Comparison of ENCODE assay signal across 19 cellular contexts in the genomic region with DNA sequence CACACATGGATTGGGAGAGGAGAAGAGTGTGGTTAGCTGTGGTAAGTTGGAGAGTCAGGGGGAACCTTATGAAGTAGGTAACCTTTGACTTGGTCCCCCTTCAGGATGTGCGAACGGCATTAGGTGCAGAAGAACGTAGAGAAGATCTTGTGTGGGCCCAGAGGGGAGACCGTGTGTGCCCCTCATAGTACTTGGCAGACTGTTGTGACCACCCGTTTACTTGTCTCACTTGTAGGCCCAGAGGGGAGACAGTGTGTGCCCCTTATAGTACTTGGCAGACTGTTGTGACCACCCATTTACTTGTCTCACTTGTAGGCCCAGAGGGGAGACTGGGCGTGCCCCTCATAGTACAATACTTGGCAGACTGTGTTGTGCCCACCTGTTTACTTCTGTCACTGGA. TPM values are rescaled to one million over a fixed set of nuclear protein-coding genes. Genes with fewer than 3 reads are reported as not detected.
DNase-seq lines count a peak whose midpoint lies in the region; ATAC-seq, FAIRE-seq and TF ChIP-seq lines count a peak whose summit lies in the region.
"Had no signal": no experiment of that assay in that cellular context is flagged by ENCODE, and none has a peak within 500 bp of the region (broad histone marks: within the 10 kb centered on the region; RNA-seq: fewer than 3 reads in every experiment).

No MANE protein-coding gene starts in this region.

- TF ChIP-seq EP300 in H1 (IDR thresholded peaks at IDR 0.05; ENCODE audit: borderline replicate concordance in 1 of 2, low read depth in 2 of 2, low read length in 2 of 2) (no peak), ovary (IDR thresholded peaks at IDR 0.05) (no peak)

- no peaks in the 10 kb centered on the region for H3K27me3 ChIP-seq in H1 (replicated peaks in 1 of 4; ENCODE audit: control insufficient read depth in 3 of 4, extremely low read depth in 1 of 4, insufficient read depth in 3 of 4, low read length in 3 of 4)
- H3K27me3 ChIP-seq in GM23248 (replicated peaks; ENCODE audit: insufficient read depth), result no peaks in the 10 kb centered on the region
- H3K27me3 ChIP-seq in ovary, result no peaks in the 10 kb centered on the region
- H3K27me3 ChIP-seq: thyroid gland had no signal

- no peak overlapping the region for H2BK20ac ChIP-seq in H1 (ENCODE audit: low read length)

- H3K4me3 Mint-ChIP-seq in activated T-cell treated with anti-CD3 and anti-CD28 coated beads, Interleukin-2, amount 50 U/mL, for 72 hours, result peak overlapping the region; percentile 30 to 98
- H3K4me3 Mint-ChIP-seq in T-cell, result peak overlapping the region; percentile 22 to 37 (median 31)
- H3K4me3 Mint-ChIP-seq in stimulated activated memory B cell treated with anti-CD40 and anti-IgM and Interleukin-4, amounts not matched to agents 10 μg/mL and 1 μg/mL and 100 μg/mL, for 72 hours, result peak overlapping the region; percentile 45

- H3K14ac ChIP-seq in H1 (ENCODE audit: insufficient read length), result no peak overlapping the region

- TF ChIP-seq CTCF in H1 (IDR thresholded peaks at IDR 0.05; ENCODE audit: control extremely low read depth in 1 of 3, insufficient read depth in 1 of 3, low read depth in 1 of 3, low read length in 3 of 3) (no peak), ovary (IDR thresholded peaks at IDR 0.05) (no peak)

- no peak overlapping the region for H3K9ac ChIP-seq in H1 (replicated peaks in 1 of 4; ENCODE audit: extremely low read depth in 1 of 4, low read depth in 3 of 4, low read length in 3 of 4)
- H3K9ac ChIP-seq in GM23248, result no peak overlapping the region

- no peak for TF ChIP-seq POLR2A in H1 (IDR thresholded peaks at IDR 0.05; ENCODE audit: control extremely low read depth in 1 of 2, low read depth in 2 of 2, low read length in 2 of 2)
- no peak for TF ChIP-seq POLR2A in ovary (IDR thresholded peaks at IDR 0.05)

- no peaks in the 10 kb centered on the region; the same call in 1 of the 2 replicates for H3K79me1 ChIP-seq in H1 (ENCODE audit: low read depth, low read length)

- no peak overlapping the region for H2AK5ac ChIP-seq in H1 (ENCODE audit: low read depth, low read length)

- H3K4me2 ChIP-seq in H1 (ENCODE audit: insufficient read depth in 1 of 2, low read depth in 2 of 2, low read length in 2 of 2) (no peak overlapping the region), GM23248 (ENCODE audit: unreplicated experiment) (no peak overlapping the region)

- H3K79me2 ChIP-seq in H1 (ENCODE audit: control insufficient read depth in 1 of 2, insufficient read depth in 2 of 2, low read length in 2 of 2), result peaks cover 31 to 68% of the 10 kb centered on the region in 2 experiments
- H3K79me2 ChIP-seq in GM23248 (ENCODE audit: insufficient read depth), result peaks cover 77% of the 10 kb centered on the region

- H3F3A ChIP-seq in GM23248 (ENCODE audit: insufficient read depth), result peaks cover 21% of the 10 kb centered on the region

- H4K20me1 ChIP-seq in H1 (replicated peaks in 1 of 2; ENCODE audit: control insufficient read depth in 1 of 2, insufficient read depth in 2 of 2, low read length in 2 of 2) (peaks cover 6 to 14% of the 10 kb centered on the region in 2 experiments), GM23248 (ENCODE audit: insufficient read depth) (peaks cover 14% of the 10 kb centered on the region)

- no peak overlapping the region for H2BK120ac ChIP-seq in H1 (replicated peaks; ENCODE audit: low read depth, low read length)

- no peaks in the 10 kb centered on the region for H3K9me3 ChIP-seq in H1 (ENCODE audit: insufficient read depth in 2 of 2, low read depth in 1 of 2, low read length in 1 of 2)
- no peaks in the 10 kb centered on the region for H3K9me3 ChIP-seq in GM23248 (ENCODE audit: low read depth)
- no peaks in the 10 kb centered on the region for H3K9me3 ChIP-seq in ovary
- H3K9me3 ChIP-seq: thyroid gland had no signal

- no peak overlapping the region for H2BK15ac ChIP-seq in H1 (ENCODE audit: low read length)

- no peak overlapping the region for H3K23ac ChIP-seq in H1 (ENCODE audit: insufficient read length)

- H4K5ac ChIP-seq in H1 (ENCODE audit: insufficient read length, low read depth, low read length), result no peak overlapping the region

- no peaks in the 10 kb centered on the region for H3K27me3 Mint-ChIP-seq in activated T-cell treated with anti-CD3 and anti-CD28 coated beads, Interleukin-2, amount 50 U/mL, for 72 hours (ENCODE audit: low read depth)
- H3K27me3 Mint-ChIP-seq in T-cell, result no peaks in the 10 kb centered on the region
- H3K27me3 Mint-ChIP-seq in stimulated activated memory B cell treated with anti-CD40 and anti-IgM and Interleukin-4, amounts not matched to agents 10 μg/mL and 1 μg/mL and 100 μg/mL, for 72 hours, result no peaks in the 10 kb centered on the region

- no peak overlapping the region for H4K91ac ChIP-seq in H1 (replicated peaks; ENCODE audit: insufficient read length, low read length)

- H3K4me1 ChIP-seq in H1 (replicated peaks in 1 of 4; ENCODE audit: control insufficient read depth in 3 of 4, insufficient read depth in 4 of 4, low read length in 3 of 4) (peaks cover 0 to 3% (median 1%) of the 10 kb centered on the region in 4 experiments; a peak in 3 of 7 replicates), GM23248 (ENCODE audit: insufficient read depth) (peaks cover 27% of the 10 kb centered on the region), ovary (ENCODE audit: insufficient read depth) (peaks cover 12% of the 10 kb centered on the region)

- CTCF ChIA-PET in T-cell (lab: Charles Lee) (no interaction called here), H1 (lab: Charles Lee; ENCODE audit: partially characterized antibody) (no interaction called here)

- H2AFZ ChIP-seq in H1 (ENCODE audit: low read length) (no peak overlapping the region), GM23248 (no peak overlapping the region)

- intact Hi-C loops in ovary (cut with DNase I), result no loop called here

- H3K36me3 ChIP-seq in H1 (ENCODE audit: control insufficient read depth in 2 of 4, insufficient read depth in 4 of 4, low read length in 3 of 4) (peaks cover 23 to 31% (median 29%) of the 10 kb centered on the region in 4 experiments), GM23248 (ENCODE audit: low read depth) (peaks cover 35% of the 10 kb centered on the region), ovary (no peaks in the 10 kb centered on the region)

- no peak overlapping the region for H3K27ac ChIP-seq in H1 (ENCODE audit: low read depth, low read length)
- H3K27ac ChIP-seq in GM23248, result no peak overlapping the region
- no peak overlapping the region for H3K27ac ChIP-seq in ovary
- H3K27ac ChIP-seq: thyroid gland had no signal

- no peak for ATAC-seq in activated T-cell treated with anti-CD3 and anti-CD28 coated beads, Interleukin-2, amount 50 U/mL, for 72 hours (replicated peaks in 1 of 2)
- ATAC-seq in T-cell (replicated peaks in 1 of 4) (no peak), HG03025 (IDR thresholded peaks at IDR 0.05; ENCODE audit: low FRiP score, unreplicated experiment) (no peak)
- no peak for ATAC-seq in stimulated activated memory B cell treated with anti-CD40 and anti-IgM and Interleukin-4, amounts not matched to agents 10 μg/mL and 1 μg/mL and 100 μg/mL, for 72 hours

- no peaks in the 10 kb centered on the region for H3K9me3 Mint-ChIP-seq in activated T-cell treated with anti-CD3 and anti-CD28 coated beads, Interleukin-2, amount 50 U/mL, for 72 hours
- no peaks in the 10 kb centered on the region for H3K9me3 Mint-ChIP-seq in T-cell
- no peaks in the 10 kb centered on the region for H3K9me3 Mint-ChIP-seq in stimulated activated memory B cell treated with anti-CD40 and anti-IgM and Interleukin-4, amounts not matched to agents 10 μg/mL and 1 μg/mL and 100 μg/mL, for 72 hours

- 90% methylated on average over 6 of the region's 6 CpGs; no CpG with 5 or more reads in 1 of the 2 experiments for WGBS in H1 (ENCODE audit: extremely low coverage in 1 of 2, insufficient coverage in 1 of 2, insufficient read length in 1 of 2, insufficient replicate concordance in 2 of 2, low coverage in 1 of 2, low lambda C conversion rate in 2 of 2, missing lambda C conversion rate in 1 of 2), 2 experiments
- WGBS in GM23248 (ENCODE audit: low coverage in 1 of 2, low lambda C conversion rate in 2 of 2, missing lambda C conversion rate in 2 of 2), 2 experiments, result 82 to 84% methylated on average over 6 of the region's 6 CpGs
- 89 to 93% (median 92%) methylated on average over 6 of the region's 6 CpGs for WGBS in ovary, 3 donors

- no peak overlapping the region for H2BK12ac ChIP-seq in H1 (ENCODE audit: low read depth, low read length)

- H4K8ac ChIP-seq in H1 (ENCODE audit: extremely low read depth, insufficient read depth, low read length), result no peak overlapping the region

- peaks cover 10% of the 10 kb centered on the region for H3K23me2 ChIP-seq in H1 (ENCODE audit: low read depth, low read length)

- peak overlapping the region; percentile 96 for H3K27ac Mint-ChIP-seq in activated T-cell treated with anti-CD3 and anti-CD28 coated beads, Interleukin-2, amount 50 U/mL, for 72 hours
- no peak overlapping the region for H3K27ac Mint-ChIP-seq in T-cell
- no peak overlapping the region for H3K27ac Mint-ChIP-seq in stimulated activated memory B cell treated with anti-CD40 and anti-IgM and Interleukin-4, amounts not matched to agents 10 μg/mL and 1 μg/mL and 100 μg/mL, for 72 hours

- H3K4ac ChIP-seq in H1 (replicated peaks; ENCODE audit: insufficient read length, low read depth, low read length), result no peak overlapping the region

- in situ Hi-C loops in GM23248 (cut with MboI), result no loop called here

- POLR2A ChIA-PET in T-cell (lab: Charles Lee), result interaction anchor here in 1 of 2 donors (1.1 kb wide), 1 partner anchor 52 kb away, joined by 3 read pairs; no protein-coding TSS in a partner anchor
- POLR2A ChIA-PET in H1 (lab: Charles Lee; ENCODE audit: partially characterized antibody), result interaction anchor here (1.8 to 5.7 kb wide), 3 partner anchors 12 to 60 kb away, joined by 5 to 28 read pairs (median 22); a partner anchor contains a TSS

- peaks cover 46% of the 10 kb centered on the region for H3K4me1 Mint-ChIP-seq in activated T-cell treated with anti-CD3 and anti-CD28 coated beads, Interleukin-2, amount 50 U/mL, for 72 hours (ENCODE audit: low read depth)
- peaks cover 44 to 46% (median 44%) of the 10 kb centered on the region in 3 donors for H3K4me1 Mint-ChIP-seq in T-cell
- H3K4me1 Mint-ChIP-seq in stimulated activated memory B cell treated with anti-CD40 and anti-IgM and Interleukin-4, amounts not matched to agents 10 μg/mL and 1 μg/mL and 100 μg/mL, for 72 hours, result peaks cover 54% of the 10 kb centered on the region

- H2BK5ac ChIP-seq in H1 (ENCODE audit: low read depth, low read length), result no peak overlapping the region; the same call in 1 of the 2 replicates

- no peak for FAIRE-seq in H1 (lab: Jason Lieb, UNC)

- no peaks in the 10 kb centered on the region for H3K9me2 ChIP-seq in GM23248 (ENCODE audit: insufficient read depth)

- no peak overlapping the region for H3K4me3 ChIP-seq in H1 (ENCODE audit: extremely low read depth in 1 of 4, insufficient read depth in 2 of 4, low read depth in 3 of 4, low read length in 4 of 4)
- H3K4me3 ChIP-seq in GM23248, result no peak overlapping the region
- no peak overlapping the region for H3K4me3 ChIP-seq in ovary
- H3K4me3 ChIP-seq: lung, thyroid gland had no signal

- peaks cover 11 to 29% of the 10 kb centered on the region in 2 donors for H3K36me3 Mint-ChIP-seq in activated T-cell treated with anti-CD3 and anti-CD28 coated beads, Interleukin-2, amount 50 U/mL, for 72 hours (ENCODE audit: insufficient read depth in 2 of 2)
- peaks cover 28% of the 10 kb centered on the region for H3K36me3 Mint-ChIP-seq in T-cell
- peaks cover 44% of the 10 kb centered on the region for H3K36me3 Mint-ChIP-seq in stimulated activated memory B cell treated with anti-CD40 and anti-IgM and Interleukin-4, amounts not matched to agents 10 μg/mL and 1 μg/mL and 100 μg/mL, for 72 hours

- no peak overlapping the region for H3K18ac ChIP-seq in H1 (ENCODE audit: extremely low read depth, low read length)

- no peak for TF ChIP-seq RAD21 in H1 (IDR thresholded peaks at IDR 0.05 in 1 of 2, conservative IDR thresholded peaks at IDR 0.05 in 1 of 2; ENCODE audit: low read depth in 2 of 2, low read length in 2 of 2)

- H3K56ac ChIP-seq in H1 (replicated peaks; ENCODE audit: insufficient read length, low read depth, low read length), result no peak overlapping the region

- DNase-seq in activated T-cell treated with anti-CD3 and anti-CD28 coated beads, Interleukin-2, amount 50 U/mL, for 72 hours, result no peak
- no peak for DNase-seq in activated T-cell treated with anti-CD3 and anti-CD28 coated beads, Interleukin-2, amount 50 U/mL, for 1 hour
- DNase-seq in T-cell (no peak), H1 (ENCODE audit: low read depth in 1 of 2, low spot score in 2 of 2) (no peak), GM23248 (no peak), ovary (no peak)
- DNase-seq: anterior cingulate cortex; NCI-H1694 treated with DMSO at 0.1 percent for 48 hours; NCI-H526 treated with DMSO at 0.1 percent for 48 hours; stimulated activated CD4-positive, alpha-beta T cell treated with anti-CD3 and anti-CD28 coated beads, Interleukin-12 subunit alpha, Interleukin-12 subunit beta, amount 100 ng/mL, for 4 hours; thyroid gland had no signal

RNA-seq across cellular contexts. Expression of a gene that starts 2.6 kb away (rescaled TPM):
- total RNA-seq in activated T-cell treated with anti-CD3 and anti-CD28 coated beads, Interleukin-2, amount 50 U/mL, for 72 hours, result 10 to 100 TPM; 76.9 to 78.1 TPM
- 10 to 100 TPM; 44.6 to 59.1 (median 47.5) TPM for total RNA-seq in T-cell
- 89.2 and 98.1 TPM in 2 replicates for total RNA-seq in H1 (2021; fragmentation: NEBNext Ultra II Directional; extraction: Animal tissue kit (Norgen Biotek cat#: 25700))
- 15.5 and 16.9 TPM in 2 replicates for polyA plus RNA-seq in H1 (2011; rRNA removed)
- 39.6 TPM for polyA plus RNA-seq in H1 (2011; cell fraction: cytosol; rRNA removed)
- polyA plus RNA-seq in H1 (2011; cell fraction: nucleus; rRNA removed), result 31.4 TPM
- polyA plus RNA-seq in H1 (2012, experiment 1 of 2), result 62.2 to 74.1 TPM (median 65.8 TPM) in 4 replicates
- 2.7 TPM for polyA plus RNA-seq in H1 (2012, experiment 2 of 2)
- 43.9 TPM for polyA plus RNA-seq in H1 (2013, experiment 1 of 2)
- polyA plus RNA-seq in H1 (2013, experiment 2 of 2), result 43.8 TPM
- polyA minus RNA-seq in H1 (2011; rRNA and poly(A)+ RNA removed), result 46.1 and 49.7 TPM in 2 replicates
- 27.1 TPM for polyA minus RNA-seq in H1 (2011; cell fraction: cytosol; rRNA and poly(A)+ RNA removed)
- polyA minus RNA-seq in H1 (2011; cell fraction: nucleus; rRNA and poly(A)+ RNA removed), result 63.6 TPM
- 32.1 and 34.3 TPM in 2 replicates for total RNA-seq in GM23248 (2014; rRNA removed; shearing (Covaris generic))
- polyA plus RNA-seq in GM23248 (2016; fragmentation: Nextera tagmentation; extraction: Ambion mirVana), result 71.6 and 72.0 TPM in 2 replicates
- 10 to 100 TPM; 17.9 to 44.7 (median 30.5) TPM for total RNA-seq in ovary
- 10 to 100 TPM; 18.4 to 32.7 TPM for polyA plus RNA-seq in ovary

RNA-seq across cellular contexts. Expression of a gene that starts 34.9 kb away (rescaled TPM):
- total RNA-seq in activated T-cell treated with anti-CD3 and anti-CD28 coated beads, Interleukin-2, amount 50 U/mL, for 72 hours, result not detected
- total RNA-seq in T-cell (not detected), ovary (not detected)
- not detected in 2 replicates for total RNA-seq in H1 (2021; fragmentation: NEBNext Ultra II Directional; extraction: Animal tissue kit (Norgen Biotek cat#: 25700))
- polyA plus RNA-seq in H1 (2011; rRNA removed) (not detected in 2 replicates), GM23248 (2016; fragmentation: Nextera tagmentation; extraction: Ambion mirVana) (not detected in 2 replicates), ovary (not detected)
- polyA plus RNA-seq in H1 (2011; cell fraction: cytosol; rRNA removed), result not detected
- not detected for polyA plus RNA-seq in H1 (2011; cell fraction: nucleus; rRNA removed)
- polyA plus RNA-seq in H1 (2012, experiment 1 of 2), result not detected in 4 replicates
- polyA plus RNA-seq in H1 (2012, experiment 2 of 2), result not detected
- not detected for polyA plus RNA-seq in H1 (2013, experiment 1 of 2)
- polyA plus RNA-seq in H1 (2013, experiment 2 of 2), result not detected
- polyA minus RNA-seq in H1 (2011; rRNA and poly(A)+ RNA removed), result not detected in 2 replicates
- polyA minus RNA-seq in H1 (2011; cell fraction: cytosol; rRNA and poly(A)+ RNA removed), result not detected
- polyA minus RNA-seq in H1 (2011; cell fraction: nucleus; rRNA and poly(A)+ RNA removed), result not detected
- total RNA-seq in GM23248 (2014; rRNA removed; shearing (Covaris generic)), result not detected in 2 replicates
- total RNA-seq: activated CD8-positive, alpha-beta memory T cell treated with anti-CD3 and anti-CD28 coated beads for 36 hours; osteoblast; RPMI7951; T-helper 1 cell treated with Interleukin-12 subunit alpha and Interleukin-12 subunit beta and Interleukin-4 antibody, amounts not matched to agents 30 ng/mL and 1 ng/mL, for 36 hours; thyroid gland had no signal
- polyA plus RNA-seq: AG04450 had no signal

RNA-seq across cellular contexts. Expression of a gene that starts 58.1 kb away (rescaled TPM):
- total RNA-seq in activated T-cell treated with anti-CD3 and anti-CD28 coated beads, Interleukin-2, amount 50 U/mL, for 72 hours, result 10 to 100 TPM; 37.4 to 46.7 TPM
- total RNA-seq in T-cell, result 100 to 1,000 TPM in 2 of 5 donors, 10 to 100 TPM in 3; 26.2 to 166 (median 32.8) TPM
- 56.6 and 60.5 TPM in 2 replicates for total RNA-seq in H1 (2021; fragmentation: NEBNext Ultra II Directional; extraction: Animal tissue kit (Norgen Biotek cat#: 25700))
- 20.4 and 35.3 TPM in 2 replicates for polyA plus RNA-seq in H1 (2011; rRNA removed)
- polyA plus RNA-seq in H1 (2011; cell fraction: cytosol; rRNA removed), result 47.1 TPM
- 19.8 TPM for polyA plus RNA-seq in H1 (2011; cell fraction: nucleus; rRNA removed)
- polyA plus RNA-seq in H1 (2012, experiment 1 of 2), result 37.1 to 68.8 TPM (median 43.5 TPM) in 4 replicates
- polyA plus RNA-seq in H1 (2012, experiment 2 of 2), result 9.1 TPM
- polyA plus RNA-seq in H1 (2013, experiment 1 of 2), result 80.6 TPM
- polyA plus RNA-seq in H1 (2013, experiment 2 of 2), result 85.9 TPM
- polyA minus RNA-seq in H1 (2011; rRNA and poly(A)+ RNA removed), result 23.5 and 30.0 TPM in 2 replicates
- 14.5 TPM for polyA minus RNA-seq in H1 (2011; cell fraction: cytosol; rRNA and poly(A)+ RNA removed)
- polyA minus RNA-seq in H1 (2011; cell fraction: nucleus; rRNA and poly(A)+ RNA removed), result 33.2 TPM
- total RNA-seq in GM23248 (2014; rRNA removed; shearing (Covaris generic)), result 33.7 and 41.9 TPM in 2 replicates
- 41.6 and 42.9 TPM in 2 replicates for polyA plus RNA-seq in GM23248 (2016; fragmentation: Nextera tagmentation; extraction: Ambion mirVana)
- total RNA-seq in ovary, result 10 to 100 TPM; 17.3 to 99.0 (median 24.4) TPM
- 10 to 100 TPM; 20.3 to 53.0 TPM for polyA plus RNA-seq in ovary

RNA-seq across cellular contexts. Expression of a gene that starts 59.3 kb away (rescaled TPM):
- total RNA-seq in activated T-cell treated with anti-CD3 and anti-CD28 coated beads, Interleukin-2, amount 50 U/mL, for 72 hours, result 100 to 1,000 TPM; 103 to 109 TPM
- total RNA-seq in T-cell, result 100 to 1,000 TPM in 1 of 5 donors, 10 to 100 TPM in 4; 77.2 to 108 (median 94.0) TPM
- 78.6 and 82.8 TPM in 2 replicates for total RNA-seq in H1 (2021; fragmentation: NEBNext Ultra II Directional; extraction: Animal tissue kit (Norgen Biotek cat#: 25700))
- 20.1 and 21.7 TPM in 2 replicates for polyA plus RNA-seq in H1 (2011; rRNA removed)
- polyA plus RNA-seq in H1 (2011; cell fraction: cytosol; rRNA removed), result 24.2 TPM
- 56.9 TPM for polyA plus RNA-seq in H1 (2011; cell fraction: nucleus; rRNA removed)
- 22.6 to 36.3 TPM (median 27.3 TPM) in 4 replicates for polyA plus RNA-seq in H1 (2012, experiment 1 of 2)
- polyA plus RNA-seq in H1 (2012, experiment 2 of 2), result 5.4 TPM
- polyA plus RNA-seq in H1 (2013, experiment 1 of 2), result 21.5 TPM
- 19.5 TPM for polyA plus RNA-seq in H1 (2013, experiment 2 of 2)
- 64.2 and 84.0 TPM in 2 replicates for polyA minus RNA-seq in H1 (2011; rRNA and poly(A)+ RNA removed)
- 38.7 TPM for polyA minus RNA-seq in H1 (2011; cell fraction: cytosol; rRNA and poly(A)+ RNA removed)
- 84.8 TPM for polyA minus RNA-seq in H1 (2011; cell fraction: nucleus; rRNA and poly(A)+ RNA removed)
- total RNA-seq in GM23248 (2014; rRNA removed; shearing (Covaris generic)), result 30.8 and 31.9 TPM in 2 replicates
- polyA plus RNA-seq in GM23248 (2016; fragmentation: Nextera tagmentation; extraction: Ambion mirVana), result 20.5 and 20.7 TPM in 2 replicates
- total RNA-seq in ovary, result 10 to 100 TPM; 32.9 to 77.8 (median 56.2) TPM
- 10 to 100 TPM; 14.4 to 21.1 TPM for polyA plus RNA-seq in ovary
